ENCODE assay signal across 21 cellular contexts in the genomic region with DNA sequence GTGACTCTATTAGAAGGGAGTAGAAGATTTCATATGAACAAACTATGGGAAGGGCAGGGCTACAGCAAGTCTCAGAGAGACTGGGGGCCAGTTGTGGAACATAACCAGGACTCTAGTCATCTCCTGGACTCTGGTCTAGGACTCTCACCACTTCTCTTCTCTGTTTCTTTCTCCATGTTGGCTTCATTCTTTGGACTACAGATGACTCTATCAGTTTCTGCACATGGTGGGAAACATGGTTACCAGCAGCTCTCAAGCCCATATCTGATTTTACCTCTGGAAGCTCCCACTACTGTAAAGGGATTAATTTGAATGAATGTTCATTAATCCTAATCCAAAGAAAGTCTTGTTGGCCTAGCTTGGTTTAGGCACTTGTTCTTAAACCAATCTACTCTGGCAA.
DNase-seq lines count a peak whose midpoint lies in the region; ATAC-seq and TF ChIP-seq lines count a peak whose summit lies in the region.
"Had no signal": no experiment of that assay in that cellular context is flagged by ENCODE, and none has a peak within 500 bp of the region (broad histone marks: within the 10 kb centered on the region; RNA-seq: fewer than 3 reads in every experiment).

No MANE protein-coding gene starts in this region.

- no peaks in the 10 kb centered on the region for H3K27me3 ChIP-seq in IMR-90 (ENCODE audit: control insufficient read depth, insufficient read depth, low read length)
- peaks cover 11% of the 10 kb centered on the region for H3K27me3 ChIP-seq in osteoblast (ENCODE audit: insufficient read depth, low read length)
- no peaks in the 10 kb centered on the region for H3K27me3 ChIP-seq in mammary epithelial cell (ENCODE audit: insufficient read depth, low read length)
- H3K27me3 ChIP-seq: BE2C; BLaER1 treated with 17β-estradiol and CSF1 and Interleukin-3, amounts not matched to agents 10 nM and 100 nM had no signal

- H2AFZ ChIP-seq in IMR-90 (replicated peaks; ENCODE audit: low read length, poor library complexity) (no peak overlapping the region), osteoblast (ENCODE audit: low read length) (no peak overlapping the region), mammary epithelial cell (ENCODE audit: low read depth, low read length) (no peak overlapping the region)

- H4K8ac ChIP-seq in IMR-90 (ENCODE audit: low read depth in 2 of 2, low read length in 2 of 2), result peak overlapping the region in 1 of 2 experiments; percentile 20; a peak in 1 of 4 replicates

- H2BK120ac ChIP-seq in IMR-90 (ENCODE audit: low read depth, low read length), result peak overlapping the region; percentile 47; the same call in 1 of the 2 replicates

- H2AK9ac ChIP-seq in IMR-90 (replicated peaks; ENCODE audit: low read depth, low read length, poor library complexity), result no peak overlapping the region

- H3K9me3 ChIP-seq in IMR-90 (ENCODE audit: control insufficient read depth, insufficient read depth, low read length) (no peaks in the 10 kb centered on the region), osteoblast (ENCODE audit: low read depth, low read length) (no peaks in the 10 kb centered on the region), mammary epithelial cell (replicated peaks; ENCODE audit: insufficient read depth, low read length) (no peaks in the 10 kb centered on the region)
- H3K9me3 ChIP-seq: A549; BE2C; BLaER1 treated with 17β-estradiol and CSF1 and Interleukin-3, amounts not matched to agents 10 nM and 100 nM; HAP-1 had no signal

- ATAC-seq in IMR-90 (ENCODE audit: low read depth), result no peak

- in situ Hi-C loops in IMR-90 (cut with MboI; ENCODE audit: low sequenced_read_pairs) (no loop called here), mammary epithelial cell (cut with MboI; ENCODE audit: low sequenced_read_pairs in 2 of 2) (no loop called here)

- no peaks in the 10 kb centered on the region for H3K79me1 ChIP-seq in IMR-90 (ENCODE audit: low read depth in 1 of 2, low read length in 2 of 2)

- H3K4me2 ChIP-seq in IMR-90 (ENCODE audit: low read depth, low read length), result no peak overlapping the region
- H3K4me2 ChIP-seq in osteoblast (ENCODE audit: insufficient read depth, low read length), result no peak overlapping the region
- H3K4me2 ChIP-seq in mammary epithelial cell (ENCODE audit: insufficient read depth, low read depth, low read length), result no peak overlapping the region
- H3K4me2 ChIP-seq: A549; BLaER1 treated with 17β-estradiol and CSF1 and Interleukin-3, amounts not matched to agents 10 nM and 100 nM had no signal

- BruUV-seq in IMR-90 (replicated peaks; lab: Mats Ljungman, UMichigan), result no TSS peak
- BruUV-seq in mammary epithelial cell (replicated peaks; lab: Mats Ljungman, UMichigan), result no TSS peak

- TF ChIP-seq POLR2A in IMR-90 (IDR thresholded peaks at IDR 0.05; ENCODE audit: low read depth, low read length), result no peak

- no peak overlapping the region for H3K56ac ChIP-seq in IMR-90 (ENCODE audit: extremely low read depth, insufficient read depth, low read length)

- no peak overlapping the region for H2AK5ac ChIP-seq in IMR-90 (ENCODE audit: low read depth, low read length)

- H2BK20ac ChIP-seq in IMR-90 (ENCODE audit: low read depth, low read length), result peak overlapping the region; percentile 59; the same call in 1 of the 2 replicates

- no peaks in the 10 kb centered on the region for H3K36me3 ChIP-seq in IMR-90 (ENCODE audit: control insufficient read depth, insufficient read depth, low read length)
- H3K36me3 ChIP-seq in osteoblast (ENCODE audit: insufficient read depth, low read length), result no peaks in the 10 kb centered on the region
- no peaks in the 10 kb centered on the region for H3K36me3 ChIP-seq in mammary epithelial cell (ENCODE audit: insufficient read depth, low read length)
- H3K36me3 ChIP-seq: BE2C; BLaER1 treated with 17β-estradiol and CSF1 and Interleukin-3, amounts not matched to agents 10 nM and 100 nM; HAP-1 had no signal

- dilution Hi-C loops in IMR-90 (cut with HindIII; ENCODE audit: low sequenced_read_pairs, unreplicated experiment), result no loop called here
- dilution Hi-C loops in mammary epithelial cell (cut with HindIII; ENCODE audit: low sequenced_read_pairs), result no loop called here

- H3K9ac ChIP-seq in IMR-90 (ENCODE audit: low read depth, low read length) (no peak overlapping the region), mammary epithelial cell (ENCODE audit: insufficient read depth, low read length) (no peak overlapping the region)
- H3K9ac ChIP-seq: BLaER1 treated with 17β-estradiol and CSF1 and Interleukin-3, amounts not matched to agents 10 nM and 100 nM had no signal

- H3K4ac ChIP-seq in IMR-90 (ENCODE audit: low read depth, low read length), result peak overlapping the region; percentile 45; the same call in 1 of the 2 replicates

- peak overlapping the region; percentile 58; the same call in 1 of the 2 replicates for H4K5ac ChIP-seq in IMR-90 (ENCODE audit: low read depth, low read length)

- H3K4me3 ChIP-seq in IMR-90 (ENCODE audit: insufficient read depth, low read depth, low read length), result no peak overlapping the region
- H3K4me3 ChIP-seq in osteoblast (ENCODE audit: insufficient read depth, low read length), result no peak overlapping the region
- H3K4me3 ChIP-seq in mammary epithelial cell (replicated peaks in 1 of 3; ENCODE audit: insufficient read depth in 1 of 3, low read depth in 2 of 3, low read length in 3 of 3), result no peak overlapping the region
- H3K4me3 ChIP-seq: A549; BLaER1 treated with 17β-estradiol and CSF1 and Interleukin-3, amounts not matched to agents 10 nM and 100 nM; HAP-1 had no signal

- H4K20me1 ChIP-seq in IMR-90 (ENCODE audit: insufficient read depth, low read length), result no peaks in the 10 kb centered on the region
- H4K20me1 ChIP-seq in osteoblast (ENCODE audit: insufficient read depth, low read length), result no peaks in the 10 kb centered on the region
- no peaks in the 10 kb centered on the region for H4K20me1 ChIP-seq in mammary epithelial cell (ENCODE audit: insufficient read depth, low read length)
- H4K20me1 ChIP-seq: BLaER1 treated with 17β-estradiol and CSF1 and Interleukin-3, amounts not matched to agents 10 nM and 100 nM had no signal

- no peak overlapping the region for H3K27ac ChIP-seq in IMR-90 (ENCODE audit: insufficient read depth, low read length)
- H3K27ac ChIP-seq in osteoblast (ENCODE audit: low read depth, low read length), result no peak overlapping the region
- no peak overlapping the region for H3K27ac ChIP-seq in mammary epithelial cell (ENCODE audit: insufficient read depth, low read depth, low read length)
- H3K27ac ChIP-seq: A549 had no signal

- H2BK15ac ChIP-seq in IMR-90 (ENCODE audit: low read depth, low read length), result no peak overlapping the region

- no peak overlapping the region; the same call in 1 of the 2 replicates for H3K14ac ChIP-seq in IMR-90 (replicated peaks; ENCODE audit: low read depth, low read length)

- H3K79me2 ChIP-seq in osteoblast (ENCODE audit: insufficient read depth, low read length) (no peaks in the 10 kb centered on the region), mammary epithelial cell (ENCODE audit: insufficient read depth, low read length) (no peaks in the 10 kb centered on the region)

- CTCF ChIA-PET in IMR-90 (lab: Yijun Ruan, JAX), result interaction anchor here (0.9 kb wide), 1 partner anchor 71 kb away, joined by 3 read pairs; no protein-coding TSS in a partner anchor
- CTCF ChIA-PET in mammary epithelial cell (lab: Charles Lee; ENCODE audit: low non-redundant PET), result no interaction called here

- H3K18ac ChIP-seq in IMR-90 (ENCODE audit: low read depth, low read length), result peak overlapping the region; percentile 51; the same call in 1 of the 2 replicates

- TF ChIP-seq CTCF in IMR-90 (conservative IDR thresholded peaks at IDR 0.05; ENCODE audit: low read depth, low read length) (no peak), osteoblast (IDR thresholded peaks at IDR 0.05; ENCODE audit: extremely low read depth, low read depth, low read length) (no peak), mammary epithelial cell (conservative IDR thresholded peaks at IDR 0.05 in 1 of 2, IDR thresholded peaks at IDR 0.05 in 1 of 2; ENCODE audit: extremely low read depth in 1 of 2, insufficient read depth in 1 of 2, low read depth in 1 of 2, low read length in 2 of 2) (no peak)

- no peaks in the 10 kb centered on the region for H3K9me1 ChIP-seq in IMR-90 (ENCODE audit: insufficient read depth, low read length)

- peak overlapping the region; percentile 34 for H4K91ac ChIP-seq in IMR-90 (ENCODE audit: insufficient read depth, low read depth, low read length)

- POLR2A ChIA-PET in IMR-90 (lab: Charles Lee; ENCODE audit: unreplicated experiment), result no interaction called here

- H3K23ac ChIP-seq in IMR-90 (ENCODE audit: low read depth, low read length), result peak overlapping the region; percentile 32; the same call in 1 of the 2 replicates

- peak overlapping the region; percentile 41 for H2BK5ac ChIP-seq in IMR-90 (ENCODE audit: low read depth, low read length, poor library complexity, severe bottlenecking)

- intact Hi-C loops in IMR-90 (cut with micrococcal nuclease) (no loop called here), mammary epithelial cell (cut with micrococcal nuclease) (no loop called here)

- no peak for TF ChIP-seq RAD21 in IMR-90 (IDR thresholded peaks at IDR 0.05; ENCODE audit: low read length)

- H3K4me1 ChIP-seq in IMR-90 (ENCODE audit: control insufficient read depth, insufficient read depth, low read length) (0 out of 2 replicates have a peak, but pooled peaks cover 3% of the 10 kb centered on the region), osteoblast (ENCODE audit: insufficient read depth, low read length) (no peaks in the 10 kb centered on the region), mammary epithelial cell (ENCODE audit: insufficient read depth, low read length) (no peaks in the 10 kb centered on the region)
- H3K4me1 ChIP-seq: BE2C, HAP-1 had no signal

- DNase-seq in IMR-90, result no peak
- peak; percentile 1 for DNase-seq in OCI-M1 (lab: John Stamatoyannopoulos, UW)
- peak; percentile 25 for DNase-seq in osteoblast (ENCODE audit: insufficient read length, low spot score, missing footprints)
- DNase-seq in stimulated activated naive CD4-positive, alpha-beta T cell treated with Interleukin-2 at 50 U/mL for 16 hours (lab: John Stamatoyannopoulos, UW), result no peak
- no peak for DNase-seq in mammary epithelial cell
- DNase-seq in iPS-NIHi11 (ENCODE audit: low spot score), result no peak
- DNase-seq: 8988T; ACHN; AML-193; BE2C; Calu3; CD4-positive, alpha-beta memory T cell; COR-L47; DMS53; DMS79 treated with DMSO at 0.1 percent for 48 hours; GF-D8; GOT3; HFFc6 had no signal

TF ChIP-seq in IMR-90, 13 proteins besides CTCF, POLR2A, EP300 and RAD21 (continues in another document):
- TF ChIP-seq, protein P1, sequence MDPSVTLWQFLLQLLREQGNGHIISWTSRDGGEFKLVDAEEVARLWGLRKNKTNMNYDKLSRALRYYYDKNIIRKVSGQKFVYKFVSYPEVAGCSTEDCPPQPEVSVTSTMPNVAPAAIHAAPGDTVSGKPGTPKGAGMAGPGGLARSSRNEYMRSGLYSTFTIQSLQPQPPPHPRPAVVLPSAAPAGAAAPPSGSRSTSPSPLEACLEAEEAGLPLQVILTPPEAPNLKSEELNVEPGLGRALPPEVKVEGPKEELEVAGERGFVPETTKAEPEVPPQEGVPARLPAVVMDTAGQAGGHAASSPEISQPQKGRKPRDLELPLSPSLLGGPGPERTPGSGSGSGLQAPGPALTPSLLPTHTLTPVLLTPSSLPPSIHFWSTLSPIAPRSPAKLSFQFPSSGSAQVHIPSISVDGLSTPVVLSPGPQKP (IDR thresholded peaks at IDR 0.05; ENCODE audit: borderline replicate concordance, low read depth, low read length), result no peak
- no peak for TF ChIP-seq MXI1 (IDR thresholded peaks at IDR 0.05; ENCODE audit: borderline replicate concordance, low read depth, low read length)

Comparison
In these comparisons a context has a peak if more than half of its experiments do, and no peak if none do; other contexts are left out.
1. DNase-seq: peak in OCI-M1 (single experiment) and osteoblast (single experiment); none in IMR-90 (single experiment), stimulated activated naive CD4-positive, alpha-beta T cell treated with Interleukin-2 at 50 U/mL for 16 hours (single experiment), mammary epithelial cell (single experiment) and iPS-NIHi11 (single experiment).